11 cellular contexts compared by ENCODE assay signal in the genomic region with DNA sequence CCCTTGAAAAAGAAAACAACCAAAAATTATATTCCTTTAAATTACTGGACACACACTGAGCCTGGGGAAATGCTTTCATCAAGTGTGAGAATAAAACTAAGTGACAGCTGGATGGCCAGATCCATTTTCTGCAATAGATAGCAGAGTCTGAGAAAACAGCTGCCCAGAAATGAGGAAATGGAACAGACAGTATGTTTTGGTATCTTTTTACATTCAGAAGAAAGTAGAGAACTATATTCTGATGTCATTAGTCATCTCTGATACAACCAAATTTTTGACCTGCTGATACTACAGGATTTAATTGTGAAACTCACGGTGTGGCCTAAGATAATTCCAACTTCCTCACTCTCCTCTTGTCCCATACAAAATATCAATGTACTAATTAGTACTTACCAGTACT.
DNase-seq lines count a peak whose midpoint lies in the region; ATAC-seq and TF ChIP-seq lines count a peak whose summit lies in the region.
"Had no signal": no experiment of that assay in that cellular context is flagged by ENCODE, and none has a peak within 500 bp of the region (broad histone marks: within the 10 kb centered on the region; RNA-seq: fewer than 3 reads in every experiment).

No MANE protein-coding gene starts in this region.

- TF ChIP-seq CTCF in choroid plexus epithelial cell (conservative IDR thresholded peaks at IDR 0.05; ENCODE audit: low read depth, low read length) (no peak), CD14-positive monocyte (IDR thresholded peaks at IDR 0.05) (no peak)

- no peaks in the 10 kb centered on the region for H3K36me3 Mint-ChIP-seq in CD14-positive monocyte

- no peaks in the 10 kb centered on the region for H3K27me3 Mint-ChIP-seq in CD14-positive monocyte (ENCODE audit: low read depth in 3 of 3)

- H3K4me3 Mint-ChIP-seq in CD14-positive monocyte: no peak overlapping the region

- peak; percentile 36 for DNase-seq in GF-D8 (lab: John Stamatoyannopoulos, UW)
- DNase-seq in choroid plexus epithelial cell (ENCODE audit: low read depth): peak; percentile 86
- no peak for DNase-seq in SK-N-DZ (ENCODE audit: low spot score)
- no peak for DNase-seq in CD14-positive monocyte (ENCODE audit: low spot score)
- no peak for DNase-seq in activated CD8-positive, alpha-beta memory T cell treated with anti-CD3 and anti-CD28 coated beads, Interleukin-2, amount 50 U/mL, for 4 hours
- DNase-seq in Ammon's horn (ENCODE audit: low spot score): no peak
- DNase-seq: H7, NCI-H2171 treated with DMSO at 0.1 percent for 48 hours, transverse colon had no signal

- intact Hi-C loops in CD14-positive monocyte (cut with micrococcal nuclease): no loop called here

- no peaks in the 10 kb centered on the region for H3K9me3 Mint-ChIP-seq in CD14-positive monocyte

- H3K4me1 Mint-ChIP-seq in CD14-positive monocyte: peaks cover 17% of the 10 kb centered on the region

- no peak overlapping the region for H3K27ac Mint-ChIP-seq in CD14-positive monocyte

- ATAC-seq in GM21381 (IDR thresholded peaks at IDR 0.05; ENCODE audit: unreplicated experiment) (peak; percentile 70), HG03378 (IDR thresholded peaks at IDR 0.05; ENCODE audit: unreplicated experiment) (peak; percentile 65)

- no peak overlapping the region for H3K4me3 ChIP-seq in choroid plexus epithelial cell (ENCODE audit: low read depth, low read length)
- H3K4me3 ChIP-seq: transverse colon had no signal

Comparison
In these comparisons a context has a peak if more than half of its experiments do, and no peak if none do; other contexts are left out.
1. DNase-seq: peak in GF-D8 (single experiment) and choroid plexus epithelial cell (single experiment); none in SK-N-DZ (single experiment), CD14-positive monocyte (single experiment), activated CD8-positive, alpha-beta memory T cell treated with anti-CD3 and anti-CD28 coated beads, Interleukin-2, amount 50 U/mL, for 4 hours (single experiment) and Ammon's horn (single experiment).